Comparison of ENCODE assay signal across 2 cellular contexts in the genomic region with DNA sequence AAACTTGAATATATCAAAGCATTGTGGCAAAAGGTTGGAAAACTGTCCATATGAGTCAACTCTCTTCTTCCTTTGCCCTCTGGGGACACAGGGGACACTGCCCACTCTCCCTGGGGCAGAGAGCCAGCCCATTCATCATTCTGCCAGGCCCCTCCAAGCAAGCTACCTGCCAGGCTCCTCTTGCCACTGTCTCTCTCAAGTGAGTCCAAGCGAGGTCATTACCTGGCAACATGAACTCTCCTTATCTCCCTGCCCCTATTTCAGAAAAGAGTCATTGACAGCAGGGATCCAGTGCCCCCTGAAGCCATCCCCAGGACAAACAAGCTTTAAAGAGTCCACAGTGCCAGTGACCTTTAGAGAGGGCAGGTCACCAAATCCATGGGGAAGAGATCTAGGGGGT.
A peak's percentile ranks its signal among the peaks of the same experiment; 100 is the strongest.
TF ChIP-seq lines count a peak whose summit lies in the region.

No MANE protein-coding gene starts in this region.

TF ChIP-seq in liver, 16 proteins besides CTCF, POLR2A, EP300 and RAD21 (continued from another document):
- TF ChIP-seq, protein P1, sequence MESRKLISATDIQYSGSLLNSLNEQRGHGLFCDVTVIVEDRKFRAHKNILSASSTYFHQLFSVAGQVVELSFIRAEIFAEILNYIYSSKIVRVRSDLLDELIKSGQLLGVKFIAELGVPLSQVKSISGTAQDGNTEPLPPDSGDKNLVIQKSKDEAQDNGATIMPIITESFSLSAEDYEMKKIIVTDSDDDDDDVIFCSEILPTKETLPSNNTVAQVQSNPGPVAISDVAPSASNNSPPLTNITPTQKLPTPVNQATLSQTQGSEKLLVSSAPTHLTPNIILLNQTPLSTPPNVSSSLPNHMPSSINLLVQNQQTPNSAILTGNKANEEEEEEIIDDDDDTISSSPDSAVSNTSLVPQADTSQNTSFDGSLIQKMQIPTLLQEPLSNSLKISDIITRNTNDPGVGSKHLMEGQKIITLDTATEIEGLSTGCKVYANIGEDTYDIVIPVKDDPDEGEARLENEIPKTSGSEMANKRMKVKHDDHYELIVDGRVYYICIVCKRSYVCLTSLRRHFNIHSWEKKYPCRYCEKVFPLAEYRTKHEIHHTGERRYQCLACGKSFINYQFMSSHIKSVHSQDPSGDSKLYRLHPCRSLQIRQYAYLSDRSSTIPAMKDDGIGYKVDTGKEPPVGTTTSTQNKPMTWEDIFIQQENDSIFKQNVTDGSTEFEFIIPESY (IDR thresholded peaks at IDR 0.05): no peak
- TF ChIP-seq JUND (IDR thresholded peaks at IDR 0.05) (peak in 1 of 2 donors; percentile 34), HNF4A (conservative IDR thresholded peaks at IDR 0.05) (peak; percentile 69 to 70)
- TF ChIP-seq, protein P2, sequence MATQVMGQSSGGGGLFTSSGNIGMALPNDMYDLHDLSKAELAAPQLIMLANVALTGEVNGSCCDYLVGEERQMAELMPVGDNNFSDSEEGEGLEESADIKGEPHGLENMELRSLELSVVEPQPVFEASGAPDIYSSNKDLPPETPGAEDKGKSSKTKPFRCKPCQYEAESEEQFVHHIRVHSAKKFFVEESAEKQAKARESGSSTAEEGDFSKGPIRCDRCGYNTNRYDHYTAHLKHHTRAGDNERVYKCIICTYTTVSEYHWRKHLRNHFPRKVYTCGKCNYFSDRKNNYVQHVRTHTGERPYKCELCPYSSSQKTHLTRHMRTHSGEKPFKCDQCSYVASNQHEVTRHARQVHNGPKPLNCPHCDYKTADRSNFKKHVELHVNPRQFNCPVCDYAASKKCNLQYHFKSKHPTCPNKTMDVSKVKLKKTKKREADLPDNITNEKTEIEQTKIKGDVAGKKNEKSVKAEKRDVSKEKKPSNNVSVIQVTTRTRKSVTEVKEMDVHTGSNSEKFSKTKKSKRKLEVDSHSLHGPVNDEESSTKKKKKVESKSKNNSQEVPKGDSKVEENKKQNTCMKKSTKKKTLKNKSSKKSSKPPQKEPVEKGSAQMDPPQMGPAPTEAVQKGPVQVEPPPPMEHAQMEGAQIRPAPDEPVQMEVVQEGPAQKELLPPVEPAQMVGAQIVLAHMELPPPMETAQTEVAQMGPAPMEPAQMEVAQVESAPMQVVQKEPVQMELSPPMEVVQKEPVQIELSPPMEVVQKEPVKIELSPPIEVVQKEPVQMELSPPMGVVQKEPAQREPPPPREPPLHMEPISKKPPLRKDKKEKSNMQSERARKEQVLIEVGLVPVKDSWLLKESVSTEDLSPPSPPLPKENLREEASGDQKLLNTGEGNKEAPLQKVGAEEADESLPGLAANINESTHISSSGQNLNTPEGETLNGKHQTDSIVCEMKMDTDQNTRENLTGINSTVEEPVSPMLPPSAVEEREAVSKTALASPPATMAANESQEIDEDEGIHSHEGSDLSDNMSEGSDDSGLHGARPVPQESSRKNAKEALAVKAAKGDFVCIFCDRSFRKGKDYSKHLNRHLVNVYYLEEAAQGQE (IDR thresholded peaks at IDR 0.05): no peak

TF ChIP-seq in HepG2, 621 proteins besides CTCF, POLR2A, EP300 and RAD21 (continued from another document):
- TF ChIP-seq, protein P3, sequence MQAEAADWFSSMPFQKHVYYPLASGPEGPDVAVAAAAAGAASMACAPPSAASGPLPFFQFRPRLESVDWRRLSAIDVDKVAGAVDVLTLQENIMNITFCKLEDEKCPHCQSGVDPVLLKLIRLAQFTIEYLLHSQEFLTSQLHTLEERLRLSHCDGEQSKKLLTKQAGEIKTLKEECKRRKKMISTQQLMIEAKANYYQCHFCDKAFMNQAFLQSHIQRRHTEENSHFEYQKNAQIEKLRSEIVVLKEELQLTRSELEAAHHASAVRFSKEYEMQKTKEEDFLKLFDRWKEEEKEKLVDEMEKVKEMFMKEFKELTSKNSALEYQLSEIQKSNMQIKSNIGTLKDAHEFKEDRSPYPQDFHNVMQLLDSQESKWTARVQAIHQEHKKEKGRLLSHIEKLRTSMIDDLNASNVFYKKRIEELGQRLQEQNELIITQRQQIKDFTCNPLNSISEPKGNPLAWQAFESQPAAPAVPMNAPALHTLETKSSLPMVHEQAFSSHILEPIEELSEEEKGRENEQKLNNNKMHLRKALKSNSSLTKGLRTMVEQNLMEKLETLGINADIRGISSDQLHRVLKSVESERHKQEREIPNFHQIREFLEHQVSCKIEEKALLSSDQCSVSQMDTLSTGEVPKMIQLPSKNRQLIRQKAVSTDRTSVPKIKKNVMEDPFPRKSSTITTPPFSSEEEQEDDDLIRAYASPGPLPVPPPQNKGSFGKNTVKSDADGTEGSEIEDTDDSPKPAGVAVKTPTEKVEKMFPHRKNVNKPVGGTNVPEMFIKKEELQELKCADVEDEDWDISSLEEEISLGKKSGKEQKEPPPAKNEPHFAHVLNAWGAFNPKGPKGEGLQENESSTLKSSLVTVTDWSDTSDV (CRISPR knock-in tag; IDR thresholded peaks at IDR 0.05): no peak
- TF ChIP-seq FOXK1 (CRISPR knock-in tag; IDR thresholded peaks at IDR 0.05; ENCODE audit: borderline replicate concordance, low read depth) (no peak), BRD4 (CRISPR knock-in tag; IDR thresholded peaks at IDR 0.05) (no peak), SMC3 (IDR thresholded peaks at IDR 0.05; ENCODE audit: low read length) (no peak), HOXA3 (CRISPR knock-in tag; IDR thresholded peaks at IDR 0.05) (no peak), CEBPG (CRISPR knock-in tag; IDR thresholded peaks at IDR 0.05) (no peak), ZNF263 (CRISPR knock-in tag; IDR thresholded peaks at IDR 0.05) (no peak), KDM6A (CRISPR knock-in tag; IDR thresholded peaks at IDR 0.05; ENCODE audit: low read depth) (no peak), NFYC (CRISPR knock-in tag; IDR thresholded peaks at IDR 0.05) (no peak), JUNB (CRISPR knock-in tag; IDR thresholded peaks at IDR 0.05; ENCODE audit: borderline replicate concordance) (no peak)
- TF ChIP-seq, protein P4, sequence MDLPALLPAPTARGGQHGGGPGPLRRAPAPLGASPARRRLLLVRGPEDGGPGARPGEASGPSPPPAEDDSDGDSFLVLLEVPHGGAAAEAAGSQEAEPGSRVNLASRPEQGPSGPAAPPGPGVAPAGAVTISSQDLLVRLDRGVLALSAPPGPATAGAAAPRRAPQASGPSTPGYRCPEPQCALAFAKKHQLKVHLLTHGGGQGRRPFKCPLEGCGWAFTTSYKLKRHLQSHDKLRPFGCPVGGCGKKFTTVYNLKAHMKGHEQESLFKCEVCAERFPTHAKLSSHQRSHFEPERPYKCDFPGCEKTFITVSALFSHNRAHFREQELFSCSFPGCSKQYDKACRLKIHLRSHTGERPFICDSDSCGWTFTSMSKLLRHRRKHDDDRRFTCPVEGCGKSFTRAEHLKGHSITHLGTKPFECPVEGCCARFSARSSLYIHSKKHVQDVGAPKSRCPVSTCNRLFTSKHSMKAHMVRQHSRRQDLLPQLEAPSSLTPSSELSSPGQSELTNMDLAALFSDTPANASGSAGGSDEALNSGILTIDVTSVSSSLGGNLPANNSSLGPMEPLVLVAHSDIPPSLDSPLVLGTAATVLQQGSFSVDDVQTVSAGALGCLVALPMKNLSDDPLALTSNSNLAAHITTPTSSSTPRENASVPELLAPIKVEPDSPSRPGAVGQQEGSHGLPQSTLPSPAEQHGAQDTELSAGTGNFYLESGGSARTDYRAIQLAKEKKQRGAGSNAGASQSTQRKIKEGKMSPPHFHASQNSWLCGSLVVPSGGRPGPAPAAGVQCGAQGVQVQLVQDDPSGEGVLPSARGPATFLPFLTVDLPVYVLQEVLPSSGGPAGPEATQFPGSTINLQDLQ (CRISPR knock-in tag; IDR thresholded peaks at IDR 0.05): no peak
- TF ChIP-seq, protein P5, sequence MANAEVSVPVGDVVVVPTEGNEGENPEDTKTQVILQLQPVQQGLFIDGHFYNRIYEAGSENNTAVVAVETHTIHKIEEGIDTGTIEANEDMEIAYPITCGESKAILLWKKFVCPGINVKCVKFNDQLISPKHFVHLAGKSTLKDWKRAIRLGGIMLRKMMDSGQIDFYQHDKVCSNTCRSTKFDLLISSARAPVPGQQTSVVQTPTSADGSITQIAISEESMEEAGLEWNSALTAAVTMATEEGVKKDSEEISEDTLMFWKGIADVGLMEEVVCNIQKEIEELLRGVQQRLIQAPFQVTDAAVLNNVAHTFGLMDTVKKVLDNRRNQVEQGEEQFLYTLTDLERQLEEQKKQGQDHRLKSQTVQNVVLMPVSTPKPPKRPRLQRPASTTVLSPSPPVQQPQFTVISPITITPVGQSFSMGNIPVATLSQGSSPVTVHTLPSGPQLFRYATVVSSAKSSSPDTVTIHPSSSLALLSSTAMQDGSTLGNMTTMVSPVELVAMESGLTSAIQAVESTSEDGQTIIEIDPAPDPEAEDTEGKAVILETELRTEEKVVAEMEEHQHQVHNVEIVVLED (CRISPR knock-in tag; IDR thresholded peaks at IDR 0.05; ENCODE audit: borderline replicate concordance): no peak
